In the genomic region with DNA sequence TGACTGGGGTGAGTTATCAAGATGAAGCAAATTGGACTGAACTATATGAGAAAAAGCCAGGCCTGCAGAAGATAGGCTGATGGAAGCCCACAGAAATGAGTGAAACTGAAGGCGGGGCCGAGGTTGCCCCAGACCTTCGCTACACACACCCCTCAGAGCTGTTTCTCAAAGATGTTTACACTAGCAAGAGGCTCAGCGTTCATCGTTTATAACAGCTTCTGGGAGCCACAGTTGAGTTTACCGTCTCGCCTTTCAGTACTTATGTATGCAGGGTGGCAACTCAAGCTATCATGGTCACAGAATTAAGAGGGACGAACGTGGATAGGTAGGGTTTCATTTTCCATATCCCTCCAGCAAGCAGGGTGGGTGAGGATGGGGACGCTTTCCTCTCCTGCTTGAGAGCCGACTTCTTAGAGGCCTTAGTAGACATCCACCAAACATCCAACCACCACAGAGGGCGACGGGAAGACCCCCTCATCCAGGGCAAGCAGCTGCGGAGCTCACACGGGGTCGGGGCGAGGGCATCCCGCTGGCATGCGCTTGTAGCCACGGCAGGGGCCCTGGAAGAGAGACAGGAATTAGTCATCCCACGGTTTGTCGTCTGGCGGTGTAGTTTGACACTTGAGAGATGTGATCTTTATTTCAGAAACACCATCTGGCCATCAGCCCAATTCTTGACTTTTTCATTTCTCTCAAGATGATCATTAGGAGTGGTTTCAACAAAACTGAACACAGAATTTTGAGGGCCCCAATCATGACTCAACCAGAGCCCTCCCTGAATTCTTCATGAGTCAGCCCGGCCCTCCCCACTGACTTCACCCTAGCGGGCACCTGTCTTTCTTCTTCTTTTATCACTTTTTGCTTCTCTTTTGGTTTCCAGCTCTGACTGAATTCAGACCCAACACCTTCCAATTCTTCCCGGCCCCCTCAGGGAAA, we compare ENCODE assay signal across 1 cellular context.
TF ChIP-seq lines count a peak whose summit lies in the region.

No MANE protein-coding gene starts in this region.

TF ChIP-seq in HEK293, 187 proteins besides CTCF, POLR2A, EP300 and RAD21 (continued from another document and continues in another):
- TF ChIP-seq, protein P1, sequence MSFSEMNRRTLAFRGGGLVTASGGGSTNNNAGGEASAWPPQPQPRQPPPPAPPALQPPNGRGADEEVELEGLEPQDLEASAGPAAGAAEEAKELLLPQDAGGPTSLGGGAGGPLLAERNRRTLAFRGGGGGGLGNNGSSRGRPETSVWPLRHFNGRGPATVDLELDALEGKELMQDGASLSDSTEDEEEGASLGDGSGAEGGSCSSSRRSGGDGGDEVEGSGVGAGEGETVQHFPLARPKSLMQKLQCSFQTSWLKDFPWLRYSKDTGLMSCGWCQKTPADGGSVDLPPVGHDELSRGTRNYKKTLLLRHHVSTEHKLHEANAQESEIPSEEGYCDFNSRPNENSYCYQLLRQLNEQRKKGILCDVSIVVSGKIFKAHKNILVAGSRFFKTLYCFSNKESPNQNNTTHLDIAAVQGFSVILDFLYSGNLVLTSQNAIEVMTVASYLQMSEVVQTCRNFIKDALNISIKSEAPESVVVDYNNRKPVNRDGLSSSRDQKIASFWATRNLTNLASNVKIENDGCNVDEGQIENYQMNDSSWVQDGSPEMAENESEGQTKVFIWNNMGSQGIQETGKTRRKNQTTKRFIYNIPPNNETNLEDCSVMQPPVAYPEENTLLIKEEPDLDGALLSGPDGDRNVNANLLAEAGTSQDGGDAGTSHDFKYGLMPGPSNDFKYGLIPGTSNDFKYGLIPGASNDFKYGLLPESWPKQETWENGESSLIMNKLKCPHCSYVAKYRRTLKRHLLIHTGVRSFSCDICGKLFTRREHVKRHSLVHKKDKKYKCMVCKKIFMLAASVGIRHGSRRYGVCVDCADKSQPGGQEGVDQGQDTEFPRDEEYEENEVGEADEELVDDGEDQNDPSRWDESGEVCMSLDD (tag by site-specific recombination; IDR thresholded peaks at IDR 0.05): no peak
- TF ChIP-seq ZNF830 (tag by site-specific recombination; IDR thresholded peaks at IDR 0.05; ENCODE audit: low read depth) (no peak), ZNF670 (tag by site-specific recombination; IDR thresholded peaks at IDR 0.05; ENCODE audit: low read depth) (no peak), ZNF610 (tag by site-specific recombination; IDR thresholded peaks at IDR 0.05; ENCODE audit: borderline replicate concordance) (no peak), ZNF530 (tag by site-specific recombination; IDR thresholded peaks at IDR 0.05; ENCODE audit: low read depth) (no peak), ZNF677 (tag by site-specific recombination; IDR thresholded peaks at IDR 0.05) (no peak), ZNF169 (tag by site-specific recombination; IDR thresholded peaks at IDR 0.05) (no peak), RBAK (tag by site-specific recombination; IDR thresholded peaks at IDR 0.05) (no peak), ZNF16 (tag by site-specific recombination; IDR thresholded peaks at IDR 0.05; ENCODE audit: low read depth) (no peak), ZSCAN4 (tag by site-specific recombination; IDR thresholded peaks at IDR 0.05) (no peak), GFI1B (tag by site-specific recombination; IDR thresholded peaks at IDR 0.05) (no peak), ZNF544 (tag by site-specific recombination; IDR thresholded peaks at IDR 0.05) (no peak), ZNF26 (tag by site-specific recombination; IDR thresholded peaks at IDR 0.05) (no peak), KLF17 (tag by site-specific recombination; IDR thresholded peaks at IDR 0.05) (no peak; the same call in 1 of the 2 replicates), TSHZ1 (tag by site-specific recombination; IDR thresholded peaks at IDR 0.05; ENCODE audit: borderline replicate concordance) (0 out of 2 replicates have a peak, but pooled peaks have one; percentile 29), ZNF518A (tag by site-specific recombination; conservative IDR thresholded peaks at IDR 0.05; ENCODE audit: low read depth) (no peak), ZNF768 (tag by site-specific recombination; IDR thresholded peaks at IDR 0.05) (no peak), ZEB2 (tag by site-specific recombination; IDR thresholded peaks at IDR 0.05) (peak; percentile 75), TRIM28 (IDR thresholded peaks at IDR 0.05; ENCODE audit: borderline replicate concordance, low read length) (no peak), HOXD13 (CRISPR knock-in tag; IDR thresholded peaks at IDR 0.05; ENCODE audit: borderline replicate concordance) (no peak), MYNN (tag by site-specific recombination; IDR thresholded peaks at IDR 0.05; ENCODE audit: borderline replicate concordance) (no peak), ZNF555 (tag by site-specific recombination; conservative IDR thresholded peaks at IDR 0.05) (no peak), ZNF660 (tag by site-specific recombination; IDR thresholded peaks at IDR 0.05) (no peak), ZNF223 (tag by site-specific recombination; IDR thresholded peaks at IDR 0.05) (no peak), ZNF350 (tag by site-specific recombination; IDR thresholded peaks at IDR 0.05) (no peak), ZNF416 (tag by site-specific recombination; IDR thresholded peaks at IDR 0.05) (no peak)
- TF ChIP-seq, protein P2, sequence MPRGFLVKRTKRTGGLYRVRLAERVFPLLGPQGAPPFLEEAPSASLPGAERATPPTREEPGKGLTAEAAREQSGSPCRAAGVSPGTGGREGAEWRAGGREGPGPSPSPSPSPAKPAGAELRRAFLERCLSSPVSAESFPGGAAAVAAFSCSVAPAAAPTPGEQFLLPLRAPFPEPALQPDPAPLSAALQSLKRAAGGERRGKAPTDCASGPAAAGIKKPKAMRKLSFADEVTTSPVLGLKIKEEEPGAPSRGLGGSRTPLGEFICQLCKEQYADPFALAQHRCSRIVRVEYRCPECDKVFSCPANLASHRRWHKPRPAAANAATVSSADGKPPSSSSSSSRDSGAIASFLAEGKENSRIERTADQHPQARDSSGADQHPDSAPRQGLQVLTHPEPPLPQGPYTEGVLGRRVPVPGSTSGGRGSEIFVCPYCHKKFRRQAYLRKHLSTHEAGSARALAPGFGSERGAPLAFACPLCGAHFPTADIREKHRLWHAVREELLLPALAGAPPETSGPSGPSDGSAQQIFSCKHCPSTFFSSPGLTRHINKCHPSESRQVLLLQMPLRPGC (tag by site-specific recombination; IDR thresholded peaks at IDR 0.05): peak; percentile 57; the same call in 1 of the 2 replicates
- TF ChIP-seq, protein P3, sequence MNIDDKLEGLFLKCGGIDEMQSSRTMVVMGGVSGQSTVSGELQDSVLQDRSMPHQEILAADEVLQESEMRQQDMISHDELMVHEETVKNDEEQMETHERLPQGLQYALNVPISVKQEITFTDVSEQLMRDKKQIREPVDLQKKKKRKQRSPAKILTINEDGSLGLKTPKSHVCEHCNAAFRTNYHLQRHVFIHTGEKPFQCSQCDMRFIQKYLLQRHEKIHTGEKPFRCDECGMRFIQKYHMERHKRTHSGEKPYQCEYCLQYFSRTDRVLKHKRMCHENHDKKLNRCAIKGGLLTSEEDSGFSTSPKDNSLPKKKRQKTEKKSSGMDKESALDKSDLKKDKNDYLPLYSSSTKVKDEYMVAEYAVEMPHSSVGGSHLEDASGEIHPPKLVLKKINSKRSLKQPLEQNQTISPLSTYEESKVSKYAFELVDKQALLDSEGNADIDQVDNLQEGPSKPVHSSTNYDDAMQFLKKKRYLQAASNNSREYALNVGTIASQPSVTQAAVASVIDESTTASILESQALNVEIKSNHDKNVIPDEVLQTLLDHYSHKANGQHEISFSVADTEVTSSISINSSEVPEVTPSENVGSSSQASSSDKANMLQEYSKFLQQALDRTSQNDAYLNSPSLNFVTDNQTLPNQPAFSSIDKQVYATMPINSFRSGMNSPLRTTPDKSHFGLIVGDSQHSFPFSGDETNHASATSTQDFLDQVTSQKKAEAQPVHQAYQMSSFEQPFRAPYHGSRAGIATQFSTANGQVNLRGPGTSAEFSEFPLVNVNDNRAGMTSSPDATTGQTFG (tag by site-specific recombination; IDR thresholded peaks at IDR 0.05; ENCODE audit: borderline replicate concordance): no peak
